Comparison of ENCODE assay signal across 1 cellular context in genomic region chr5:151058301-151058700, GRCh38.
TF ChIP-seq lines count a peak whose summit lies in the region.

No MANE protein-coding gene starts in this region.

TF ChIP-seq in H1, 55 proteins besides CTCF, POLR2A, EP300 and RAD21:
- TF ChIP-seq BCL11A (IDR thresholded peaks at IDR 0.05; ENCODE audit: low read depth in 2 of 2, low read length in 2 of 2) (no peak), HDAC6 (IDR thresholded peaks at IDR 0.05; ENCODE audit: low read depth, low read length) (no peak), CREB1 (IDR thresholded peaks at IDR 0.05) (no peak), SIRT6 (IDR thresholded peaks at IDR 0.05; ENCODE audit: low read length) (no peak), GABPA (IDR thresholded peaks at IDR 0.05; ENCODE audit: borderline replicate concordance, insufficient read depth, low read length) (no peak)
